Comparison of ENCODE assay signal across 16 cellular contexts in genomic region chr13:31191748-31192147, GRCh38. TPM values are rescaled to one million over a fixed set of nuclear protein-coding genes. Genes with fewer than 3 reads are reported as not detected.
A peak's percentile ranks its signal among the peaks of the same experiment; 100 is the strongest.
DNase-seq lines count a peak whose midpoint lies in the region; ATAC-seq and TF ChIP-seq lines count a peak whose summit lies in the region.
"Had no signal": no experiment of that assay in that cellular context is flagged by ENCODE, and none has a peak within 500 bp of the region (broad histone marks: within the 10 kb centered on the region; RNA-seq: fewer than 3 reads in every experiment).

No MANE protein-coding gene starts in this region.

- H3K27ac ChIP-seq in caudate nucleus (ENCODE audit: low read depth, low read length) (peak overlapping the region; percentile 31), right lobe of liver (no peak overlapping the region)

- intact Hi-C loops in right lobe of liver (cut with DNase I) = no loop called here

- peaks cover 0 to 2% of the 10 kb centered on the region in 2 donors for H3K9me3 Mint-ChIP-seq in activated T-cell treated with anti-CD3 and anti-CD28 coated beads, Interleukin-2, amount 50 U/mL, for 72 hours

- no peaks in the 10 kb centered on the region for H3K9me3 ChIP-seq in right lobe of liver
- H3K9me3 ChIP-seq: BE2C had no signal

- H3K27ac Mint-ChIP-seq in activated T-cell treated with anti-CD3 and anti-CD28 coated beads, Interleukin-2, amount 50 U/mL, for 72 hours = no peak overlapping the region
- H3K27ac Mint-ChIP-seq: CD4-positive, CD25-positive, alpha-beta regulatory T cell; CD8-positive, alpha-beta memory T cell; H9; IgD-negative memory B cell had no signal

- DNase-seq in RPMI7951 (ENCODE audit: low read depth) (peak; percentile 10), caudate nucleus (lab: John Stamatoyannopoulos, UW) (no peak), right lobe of liver (peak in 1 of 3 donors; percentile 60), T-helper 9 cell (no peak)
- DNase-seq in activated naive CD4-positive, alpha-beta T cell treated with Interleukin-2 at 50 U/mL for 16 hours = no peak
- no peak for DNase-seq in activated T-cell treated with anti-CD3 and anti-CD28 coated beads, Interleukin-2, amount 50 U/mL, for 72 hours
- DNase-seq: ACHN; BE2C; CD4-positive, CD25-positive, alpha-beta regulatory T cell; CD8-positive, alpha-beta memory T cell; COR-L47; GDM1; GOT3; H9 had no signal

- H3K4me3 Mint-ChIP-seq in activated T-cell treated with anti-CD3 and anti-CD28 coated beads, Interleukin-2, amount 50 U/mL, for 72 hours = no peak overlapping the region
- H3K4me3 Mint-ChIP-seq: CD4-positive, CD25-positive, alpha-beta regulatory T cell; CD8-positive, alpha-beta memory T cell; H9; IgD-negative memory B cell had no signal

- H3K27me3 ChIP-seq in right lobe of liver = no peaks in the 10 kb centered on the region
- H3K27me3 ChIP-seq: BE2C had no signal

- no peak for TF ChIP-seq CTCF in right lobe of liver (IDR thresholded peaks at IDR 0.05)

- no peak overlapping the region for H3K4me3 ChIP-seq in right lobe of liver

- peaks cover 16% of the 10 kb centered on the region for H3K27me3 Mint-ChIP-seq in activated T-cell treated with anti-CD3 and anti-CD28 coated beads, Interleukin-2, amount 50 U/mL, for 72 hours (ENCODE audit: low read depth)

- H3K36me3 Mint-ChIP-seq in activated T-cell treated with anti-CD3 and anti-CD28 coated beads, Interleukin-2, amount 50 U/mL, for 72 hours (ENCODE audit: insufficient read depth in 2 of 2) = no peaks in the 10 kb centered on the region
- H3K36me3 Mint-ChIP-seq: CD4-positive, CD25-positive, alpha-beta regulatory T cell had no signal

- H3K4me1 ChIP-seq in right lobe of liver = no peaks in the 10 kb centered on the region
- H3K4me1 ChIP-seq: BE2C had no signal

- 61% methylated on average over 3 of the region's 4 CpGs for whole genome bisulfite sequencing in right lobe of liver (ENCODE audit: insufficient coverage, low coverage, low lambda C conversion rate, missing lambda C conversion rate)

- peak in 3 of 4 donors; percentile 86 to 95 (median 86) for ATAC-seq in right lobe of liver
- ATAC-seq in GM21381 (IDR thresholded peaks at IDR 0.05; ENCODE audit: unreplicated experiment) = no peak
- no peak for ATAC-seq in activated T-cell treated with anti-CD3 and anti-CD28 coated beads, Interleukin-2, amount 50 U/mL, for 72 hours (replicated peaks in 1 of 2)

- no peak for TF ChIP-seq POLR2A in right lobe of liver (IDR thresholded peaks at IDR 0.05)

- no peaks in the 10 kb centered on the region for H3K36me3 ChIP-seq in right lobe of liver
- H3K36me3 ChIP-seq: BE2C had no signal

- peaks cover 11% of the 10 kb centered on the region for H3K4me1 Mint-ChIP-seq in activated T-cell treated with anti-CD3 and anti-CD28 coated beads, Interleukin-2, amount 50 U/mL, for 72 hours (ENCODE audit: low read depth)
- H3K4me1 Mint-ChIP-seq: CD4-positive, CD25-positive, alpha-beta regulatory T cell; CD8-positive, alpha-beta memory T cell; H9; IgD-negative memory B cell had no signal

RNA-seq across cellular contexts. Expression of gene B3GLCT, which starts 8.0 kb away (rescaled TPM):
- total RNA-seq in RPMI7951 (2014; rRNA removed; shearing (Covaris generic)) = 18.3 and 18.8 TPM in 2 replicates
- total RNA-seq in right lobe of liver = 1 to 10 TPM; 2.7 to 3.6 (median 3.0) TPM
- total RNA-seq in activated T-cell treated with anti-CD3 and anti-CD28 coated beads, Interleukin-2, amount 50 U/mL, for 72 hours = 1 to 10 TPM; 2.6 to 3.0 TPM

RNA-seq across cellular contexts. Expression of gene HSPH1, which starts 30.0 kb away (rescaled TPM):
- 57.5 and 79.7 TPM in 2 replicates for total RNA-seq in RPMI7951 (2014; rRNA removed; shearing (Covaris generic))
- total RNA-seq in right lobe of liver = 10 to 100 TPM; 19.6 to 60.8 (median 31.0) TPM
- 10 to 100 TPM; 86.3 to 89.5 TPM for total RNA-seq in activated T-cell treated with anti-CD3 and anti-CD28 coated beads, Interleukin-2, amount 50 U/mL, for 72 hours

Comparison
In these comparisons a context has a peak if more than half of its experiments do, and no peak if none do; other contexts are left out.
1. ATAC-seq: peak in right lobe of liver (3 of 4); none in GM21381 (single experiment) and activated T-cell treated with anti-CD3 and anti-CD28 coated beads, Interleukin-2, amount 50 U/mL, for 72 hours (0 of 2).